In the genomic region with DNA sequence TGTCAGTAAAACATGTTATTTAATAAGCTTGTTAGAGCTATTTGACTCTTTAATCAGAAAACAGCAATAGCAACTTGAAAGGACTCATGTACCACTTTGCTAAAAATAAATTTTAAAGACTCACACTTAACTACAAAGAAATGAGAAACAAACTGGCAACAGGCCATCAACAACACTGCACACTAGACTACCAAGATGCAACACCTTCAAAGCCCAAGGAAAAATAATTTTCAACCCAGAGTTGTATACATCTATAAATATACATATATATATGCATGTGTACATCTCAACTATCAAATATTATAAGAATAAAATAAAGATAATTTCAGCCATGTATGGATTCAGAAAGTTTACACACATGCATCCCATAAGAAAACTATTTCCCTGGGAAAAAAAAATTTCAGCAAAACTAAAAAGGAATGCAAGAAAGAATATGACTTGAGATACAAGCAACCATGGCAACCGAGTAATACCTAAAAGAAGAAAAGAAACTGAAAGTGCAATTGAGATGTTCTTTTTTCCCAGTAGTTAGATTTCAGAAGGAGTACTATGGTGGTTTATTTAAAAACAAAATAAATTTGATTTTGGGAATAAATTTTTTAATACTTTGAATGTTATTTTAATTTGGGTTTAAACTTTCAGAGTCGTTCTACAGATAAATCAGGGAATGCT, we compare ENCODE assay signal across 1 cellular context.
TF ChIP-seq lines count a peak whose summit lies in the region.

No MANE protein-coding gene starts in this region.

TF ChIP-seq in HEK293, 187 proteins besides CTCF, POLR2A, EP300 and RAD21:
- TF ChIP-seq, protein P1, sequence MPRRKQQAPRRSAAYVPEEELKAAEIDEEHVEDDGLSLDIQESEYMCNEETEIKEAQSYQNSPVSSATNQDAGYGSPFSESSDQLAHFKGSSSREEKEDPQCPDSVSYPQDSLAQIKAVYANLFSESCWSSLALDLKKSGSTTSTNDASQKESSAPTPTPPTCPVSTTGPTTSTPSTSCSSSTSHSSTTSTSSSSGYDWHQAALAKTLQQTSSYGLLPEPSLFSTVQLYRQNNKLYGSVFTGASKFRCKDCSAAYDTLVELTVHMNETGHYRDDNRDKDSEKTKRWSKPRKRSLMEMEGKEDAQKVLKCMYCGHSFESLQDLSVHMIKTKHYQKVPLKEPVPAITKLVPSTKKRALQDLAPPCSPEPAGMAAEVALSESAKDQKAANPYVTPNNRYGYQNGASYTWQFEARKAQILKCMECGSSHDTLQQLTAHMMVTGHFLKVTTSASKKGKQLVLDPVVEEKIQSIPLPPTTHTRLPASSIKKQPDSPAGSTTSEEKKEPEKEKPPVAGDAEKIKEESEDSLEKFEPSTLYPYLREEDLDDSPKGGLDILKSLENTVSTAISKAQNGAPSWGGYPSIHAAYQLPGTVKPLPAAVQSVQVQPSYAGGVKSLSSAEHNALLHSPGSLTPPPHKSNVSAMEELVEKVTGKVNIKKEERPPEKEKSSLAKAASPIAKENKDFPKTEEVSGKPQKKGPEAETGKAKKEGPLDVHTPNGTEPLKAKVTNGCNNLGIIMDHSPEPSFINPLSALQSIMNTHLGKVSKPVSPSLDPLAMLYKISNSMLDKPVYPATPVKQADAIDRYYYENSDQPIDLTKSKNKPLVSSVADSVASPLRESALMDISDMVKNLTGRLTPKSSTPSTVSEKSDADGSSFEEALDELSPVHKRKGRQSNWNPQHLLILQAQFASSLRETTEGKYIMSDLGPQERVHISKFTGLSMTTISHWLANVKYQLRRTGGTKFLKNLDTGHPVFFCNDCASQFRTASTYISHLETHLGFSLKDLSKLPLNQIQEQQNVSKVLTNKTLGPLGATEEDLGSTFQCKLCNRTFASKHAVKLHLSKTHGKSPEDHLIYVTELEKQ (tag by site-specific recombination; IDR thresholded peaks at IDR 0.05; ENCODE audit: borderline replicate concordance), result no peak
- TF ChIP-seq ZNF792 (tag by site-specific recombination; IDR thresholded peaks at IDR 0.05), result no peak
- peak; percentile 48 for TF ChIP-seq FEZF1 (tag by site-specific recombination; IDR thresholded peaks at IDR 0.05)
- TF ChIP-seq ZNF558 (tag by site-specific recombination; IDR thresholded peaks at IDR 0.05), result no peak
- TF ChIP-seq ZNF366 (tag by site-specific recombination; conservative IDR thresholded peaks at IDR 0.05), result 0 out of 2 replicates have a peak, but pooled peaks have one; percentile 2
- no peak for TF ChIP-seq ZNF211 (tag by site-specific recombination; IDR thresholded peaks at IDR 0.05; ENCODE audit: low read depth)
- no peak for TF ChIP-seq MYNN (tag by site-specific recombination; IDR thresholded peaks at IDR 0.05; ENCODE audit: borderline replicate concordance)
